In genomic region chr9:83574482-83574881, GRCh38 we compare ENCODE assay signal across 28 cellular contexts.
"Had no signal": no experiment of that assay in that cellular context is flagged by ENCODE, and none has a peak within 500 bp of the region (broad histone marks: within the 10 kb centered on the region; RNA-seq: fewer than 3 reads in every experiment).

No MANE protein-coding gene starts in this region.

- H3K4me3 Mint-ChIP-seq: dendritic cell treated with granulocyte-macrophage colony-stimulating factor and Interleukin-4, amounts not matched to agents 40 ng/mL and 50 ng/mL, for 4 days; effector memory CD8-positive, alpha-beta T cell; endodermal cell; immature natural killer cell; mesothelial cell of epicardium; naive B cell had no signal

- H3K27ac Mint-ChIP-seq: dendritic cell treated with granulocyte-macrophage colony-stimulating factor and Interleukin-4, amounts not matched to agents 40 ng/mL and 50 ng/mL, for 4 days; effector memory CD8-positive, alpha-beta T cell; endodermal cell; immature natural killer cell; mesothelial cell of epicardium had no signal

- DNase-seq: colonic mucosa; cortex of kidney; effector CD8-positive, alpha-beta T cell; effector memory CD8-positive, alpha-beta T cell; endodermal cell; erythroblast; esophagus squamous epithelium; foreskin fibroblast; foreskin melanocyte; gastrocnemius medialis; heart left ventricle; hypothalamus; immature natural killer cell; islet precursor cell; kidney; kidney glomerular epithelial cell; left colon; left ventricle myocardium superior; lower lobe of right lung; mesenchymal stem cell; mucosa of descending colon; naive B cell had no signal

- H2AFZ ChIP-seq: hepatocyte had no signal

- H3K27me3 ChIP-seq: colonic mucosa, esophagus squamous epithelium, gastrocnemius medialis, heart left ventricle, hepatocyte had no signal

- H3K27ac ChIP-seq: colonic mucosa, epithelial cell of prostate, esophagus squamous epithelium, gastrocnemius medialis, heart left ventricle, hepatocyte, lower lobe of right lung had no signal

- H3K4me1 Mint-ChIP-seq: endodermal cell, immature natural killer cell, mesothelial cell of epicardium had no signal

- H3K9me3 ChIP-seq: colonic mucosa, gastrocnemius medialis, lower lobe of right lung had no signal

- H3K36me3 ChIP-seq: colonic mucosa, esophagus squamous epithelium, gastrocnemius medialis, heart left ventricle, lower lobe of right lung had no signal

- H3K27me3 Mint-ChIP-seq: dendritic cell treated with granulocyte-macrophage colony-stimulating factor and Interleukin-4, amounts not matched to agents 40 ng/mL and 50 ng/mL, for 4 days; effector memory CD8-positive, alpha-beta T cell; naive B cell had no signal

- H3K9me3 Mint-ChIP-seq: dendritic cell treated with granulocyte-macrophage colony-stimulating factor and Interleukin-4, amounts not matched to agents 40 ng/mL and 50 ng/mL, for 4 days; effector memory CD8-positive, alpha-beta T cell had no signal

- ATAC-seq: effector memory CD8-positive, alpha-beta T cell; esophagus mucosa; heart left ventricle; left colon; left lobe of liver; left ventricle myocardium superior; lower lobe of right lung; mucosa of descending colon had no signal

- H3K4me3 ChIP-seq: colonic mucosa, esophagus squamous epithelium, gastrocnemius medialis, heart left ventricle, hepatocyte, lower lobe of right lung, mucosa of descending colon had no signal

- H3K4me2 ChIP-seq: hepatocyte had no signal

- H3K4me1 ChIP-seq: colonic mucosa, esophagus squamous epithelium had no signal

- H3K79me2 ChIP-seq: hepatocyte had no signal
